21 cellular contexts compared by ENCODE assay signal in genomic region chr22:26970809-26971394, GRCh38.
DNase-seq lines count a peak whose midpoint lies in the region; ATAC-seq, FAIRE-seq and TF ChIP-seq lines count a peak whose summit lies in the region.
"Had no signal": no experiment of that assay in that cellular context is flagged by ENCODE, and none has a peak within 500 bp of the region (broad histone marks: within the 10 kb centered on the region; RNA-seq: fewer than 3 reads in every experiment).

No MANE protein-coding gene starts in this region.

- H3K36me3 ChIP-seq in SK-N-SH (replicated peaks in 1 of 2; ENCODE audit: control insufficient read depth in 1 of 2, insufficient read depth in 2 of 2, low read length in 1 of 2) (no peaks in the 10 kb centered on the region), Karpas-422 (ENCODE audit: insufficient read depth, low read length) (no peaks in the 10 kb centered on the region), bronchial epithelial cell (ENCODE audit: control insufficient read depth, insufficient read depth, low read length) (no peaks in the 10 kb centered on the region), small intestine (ENCODE audit: control insufficient read depth in 2 of 2, insufficient read depth in 2 of 2, low read length in 2 of 2) (no peaks in the 10 kb centered on the region)
- H3K36me3 ChIP-seq: BLaER1 treated with 17β-estradiol and CSF1 and Interleukin-3, amounts not matched to agents 10 nM and 100 nM; HAP-1 had no signal

- H3K9me2 ChIP-seq in SK-N-SH (no peaks in the 10 kb centered on the region), Karpas-422 (replicated peaks; ENCODE audit: insufficient read depth, low read length) (no peaks in the 10 kb centered on the region)

- H3K4me2 ChIP-seq in SK-N-SH (no peak overlapping the region), Karpas-422 (ENCODE audit: low read depth, low read length, poor library complexity, severe bottlenecking) (no peak overlapping the region)
- H3K4me2 ChIP-seq: A549; BLaER1 treated with 17β-estradiol and CSF1 and Interleukin-3, amounts not matched to agents 10 nM and 100 nM had no signal

- no peak for DNase-seq in SK-N-SH
- DNase-seq in Karpas-422 = peak; percentile 62
- DNase-seq in bronchial epithelial cell (ENCODE audit: low read depth) = no peak
- peak; percentile 18 for DNase-seq in small intestine
- DNase-seq in activated CD4-positive, alpha-beta T cell treated with anti-CD3 and anti-CD28 coated beads for 48 hours = no peak
- no peak for DNase-seq in NCI-H1092 (lab: John Stamatoyannopoulos, UW)
- DNase-seq: CD8-positive, alpha-beta memory T cell; EL; KBM-7; NCI-H1436 treated with DMSO at 0.1 percent for 48 hours; NCI-H2081; NCI-H2227 treated with DMSO at 0.1 percent for 48 hours; NCI-H524; SHP77 treated with DMSO at 0.1 percent for 48 hours had no signal

- no peak for TF ChIP-seq RAD21 in SK-N-SH (IDR thresholded peaks at IDR 0.05; ENCODE audit: low read length)

- POLR2A ChIA-PET in SK-N-SH (lab: Yijun Ruan, JAX) = no interaction called here

- H3K4me3 ChIP-seq in SK-N-SH (ENCODE audit: low read depth in 2 of 2, low read length in 1 of 2) = no peak overlapping the region
- no peak overlapping the region for H3K4me3 ChIP-seq in Karpas-422 (ENCODE audit: low read length)
- no peak overlapping the region for H3K4me3 ChIP-seq in bronchial epithelial cell (ENCODE audit: low read depth, low read length)
- no peak overlapping the region for H3K4me3 ChIP-seq in small intestine (ENCODE audit: low read depth in 1 of 2, low read length in 2 of 2)
- H3K4me3 ChIP-seq: A549; BLaER1 treated with 17β-estradiol and CSF1 and Interleukin-3, amounts not matched to agents 10 nM and 100 nM; HAP-1 had no signal

- H3K9ac ChIP-seq in SK-N-SH = no peak overlapping the region
- no peak overlapping the region for H3K9ac ChIP-seq in Karpas-422 (ENCODE audit: low read length)
- H3K9ac ChIP-seq: BLaER1 treated with 17β-estradiol and CSF1 and Interleukin-3, amounts not matched to agents 10 nM and 100 nM had no signal

- no peaks in the 10 kb centered on the region for H3F3A ChIP-seq in SK-N-SH (replicated peaks; ENCODE audit: insufficient read depth)

- WGBS in SK-N-SH (ENCODE audit: low lambda C conversion rate) = 16% methylated on average over 5 of the region's 5 CpGs
- 11 to 19% (median 15%) methylated on average over 5 of the region's 5 CpGs for WGBS in small intestine, 3 donors

- H3K79me2 ChIP-seq in SK-N-SH (ENCODE audit: insufficient read depth) = no peaks in the 10 kb centered on the region
- no peaks in the 10 kb centered on the region for H3K79me2 ChIP-seq in Karpas-422 (ENCODE audit: low read length)

- FAIRE-seq in bronchial epithelial cell (lab: Jason Lieb, UNC) (peak; percentile 64), small intestine (lab: Jason Lieb, UNC) (no peak)
- FAIRE-seq: A549, HTR-8/SVneo had no signal

- H2AFZ ChIP-seq in SK-N-SH (ENCODE audit: low read depth) (no peak overlapping the region), Karpas-422 (ENCODE audit: low read length) (no peak overlapping the region)

- ATAC-seq in SK-N-SH treated with all-trans-retinoic acid at 6 μM for 48 hours (no peak), HG03432 (IDR thresholded peaks at IDR 0.05; ENCODE audit: unreplicated experiment) (no peak)
- ATAC-seq: A549 had no signal

- H3K27me3 ChIP-seq in SK-N-SH (ENCODE audit: insufficient read depth) (no peaks in the 10 kb centered on the region), Karpas-422 (ENCODE audit: low read length) (no peaks in the 10 kb centered on the region), bronchial epithelial cell (ENCODE audit: control insufficient read depth, insufficient read depth, low read length) (no peaks in the 10 kb centered on the region), small intestine (ENCODE audit: control insufficient read depth in 2 of 2, insufficient read depth in 2 of 2, low read length in 2 of 2) (no peaks in the 10 kb centered on the region)
- H3K27me3 ChIP-seq: BLaER1 treated with 17β-estradiol and CSF1 and Interleukin-3, amounts not matched to agents 10 nM and 100 nM had no signal

- no peak for TF ChIP-seq EP300 in SK-N-SH (IDR thresholded peaks at IDR 0.05; ENCODE audit: borderline replicate concordance in 1 of 2, low read depth in 1 of 2, low read length in 1 of 2)

- H3K27ac ChIP-seq in SK-N-SH (ENCODE audit: low read depth in 2 of 2, low read length in 1 of 2) = no peak overlapping the region
- no peak overlapping the region for H3K27ac ChIP-seq in Karpas-422 (ENCODE audit: low read length)
- H3K27ac ChIP-seq in small intestine (ENCODE audit: low read depth in 1 of 2, low read length in 1 of 2) = no peak overlapping the region
- H3K27ac ChIP-seq: A549; BLaER1 treated with 17β-estradiol and CSF1 and Interleukin-3, amounts not matched to agents 10 nM and 100 nM; HL-60 had no signal

- H3K4me1 ChIP-seq in SK-N-SH (ENCODE audit: control insufficient read depth in 1 of 2, insufficient read depth in 2 of 2, low read depth in 1 of 2, low read length in 1 of 2) (no peaks in the 10 kb centered on the region), Karpas-422 (ENCODE audit: low read length) (peaks cover 3% of the 10 kb centered on the region; the same call in 1 of the 2 replicates), small intestine (ENCODE audit: control insufficient read depth in 2 of 2, insufficient read depth in 1 of 2, low read depth in 1 of 2, low read length in 1 of 2) (no peaks in the 10 kb centered on the region)
- H3K4me1 ChIP-seq: A549; BLaER1 treated with 17β-estradiol and CSF1 and Interleukin-3, amounts not matched to agents 10 nM and 100 nM; HAP-1 had no signal

- H4K20me1 ChIP-seq in SK-N-SH (ENCODE audit: insufficient read depth) = no peaks in the 10 kb centered on the region
- H4K20me1 ChIP-seq in Karpas-422 (ENCODE audit: insufficient read depth, low read depth, low read length) = no peaks in the 10 kb centered on the region
- H4K20me1 ChIP-seq: BLaER1 treated with 17β-estradiol and CSF1 and Interleukin-3, amounts not matched to agents 10 nM and 100 nM had no signal

- H3K9me3 ChIP-seq in SK-N-SH (no peaks in the 10 kb centered on the region), Karpas-422 (ENCODE audit: low read length) (no peaks in the 10 kb centered on the region), small intestine (ENCODE audit: control insufficient read depth, low read depth) (no peaks in the 10 kb centered on the region)
- H3K9me3 ChIP-seq: A549; BLaER1 treated with 17β-estradiol and CSF1 and Interleukin-3, amounts not matched to agents 10 nM and 100 nM; HAP-1 had no signal

- CTCF ChIA-PET in SK-N-SH (lab: Yijun Ruan, JAX) = no interaction called here

- TF ChIP-seq CTCF in SK-N-SH (IDR thresholded peaks at IDR 0.05) (no peak), bronchial epithelial cell (IDR thresholded peaks at IDR 0.05; ENCODE audit: insufficient read depth, low read length, severe bottlenecking) (no peak)

TF ChIP-seq in SK-N-SH, 30 proteins besides CTCF, POLR2A, EP300 and RAD21:
- TF ChIP-seq EZH2phosphoT487 (IDR thresholded peaks at IDR 0.05; ENCODE audit: borderline replicate concordance, low read depth) (no peak), USF1 (IDR thresholded peaks at IDR 0.05; ENCODE audit: borderline replicate concordance, low read depth) (peak; percentile 77), CHD2 (IDR thresholded peaks at IDR 0.05; ENCODE audit: low read length, partially characterized antibody) (no peak), MAX (IDR thresholded peaks at IDR 0.05; ENCODE audit: low read depth) (no peak)

TF ChIP-seq in SK-N-SH treated with all-trans-retinoic acid at 6 μM for 48 hours, 23 proteins besides CTCF, POLR2A, EP300 and RAD21:
- TF ChIP-seq, protein P1, sequence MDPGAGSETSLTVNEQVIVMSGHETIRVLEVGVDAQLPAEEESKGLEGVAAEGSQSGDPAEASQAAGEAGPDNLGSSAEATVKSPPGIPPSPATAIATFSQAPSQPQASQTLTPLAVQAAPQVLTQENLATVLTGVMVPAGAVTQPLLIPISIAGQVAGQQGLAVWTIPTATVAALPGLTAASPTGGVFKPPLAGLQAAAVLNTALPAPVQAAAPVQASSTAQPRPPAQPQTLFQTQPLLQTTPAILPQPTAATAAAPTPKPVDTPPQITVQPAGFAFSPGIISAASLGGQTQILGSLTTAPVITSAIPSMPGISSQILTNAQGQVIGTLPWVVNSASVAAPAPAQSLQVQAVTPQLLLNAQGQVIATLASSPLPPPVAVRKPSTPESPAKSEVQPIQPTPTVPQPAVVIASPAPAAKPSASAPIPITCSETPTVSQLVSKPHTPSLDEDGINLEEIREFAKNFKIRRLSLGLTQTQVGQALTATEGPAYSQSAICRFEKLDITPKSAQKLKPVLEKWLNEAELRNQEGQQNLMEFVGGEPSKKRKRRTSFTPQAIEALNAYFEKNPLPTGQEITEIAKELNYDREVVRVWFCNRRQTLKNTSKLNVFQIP (CRISPR knock-in tag; IDR thresholded peaks at IDR 0.05; ENCODE audit: borderline replicate concordance, low read depth) = no peak
- TF ChIP-seq ISL1 (CRISPR knock-in tag; IDR thresholded peaks at IDR 0.05) (no peak), ZFP30 (CRISPR knock-in tag; IDR thresholded peaks at IDR 0.05) (no peak), PPARA (CRISPR knock-in tag; IDR thresholded peaks at IDR 0.05; ENCODE audit: borderline replicate concordance) (no peak), RARB (CRISPR knock-in tag; IDR thresholded peaks at IDR 0.05) (no peak), CSDC2 (CRISPR knock-in tag; IDR thresholded peaks at IDR 0.05) (no peak), BACH2 (CRISPR knock-in tag; IDR thresholded peaks at IDR 0.05; ENCODE audit: borderline replicate concordance) (no peak), SNAI2 (CRISPR knock-in tag; IDR thresholded peaks at IDR 0.05) (no peak), ZFP3 (CRISPR knock-in tag; IDR thresholded peaks at IDR 0.05) (no peak), ZNF8 (CRISPR knock-in tag; IDR thresholded peaks at IDR 0.05) (no peak), PATZ1 (CRISPR knock-in tag; IDR thresholded peaks at IDR 0.05; ENCODE audit: borderline replicate concordance) (no peak)

Comparison
In these comparisons a context has a peak if more than half of its experiments do, and no peak if none do; other contexts are left out.
1. DNase-seq: peak in Karpas-422 (single experiment) and small intestine (single experiment); none in SK-N-SH (single experiment), bronchial epithelial cell (single experiment), activated CD4-positive, alpha-beta T cell treated with anti-CD3 and anti-CD28 coated beads for 48 hours (single experiment) and NCI-H1092 (single experiment).